In the genomic region with DNA sequence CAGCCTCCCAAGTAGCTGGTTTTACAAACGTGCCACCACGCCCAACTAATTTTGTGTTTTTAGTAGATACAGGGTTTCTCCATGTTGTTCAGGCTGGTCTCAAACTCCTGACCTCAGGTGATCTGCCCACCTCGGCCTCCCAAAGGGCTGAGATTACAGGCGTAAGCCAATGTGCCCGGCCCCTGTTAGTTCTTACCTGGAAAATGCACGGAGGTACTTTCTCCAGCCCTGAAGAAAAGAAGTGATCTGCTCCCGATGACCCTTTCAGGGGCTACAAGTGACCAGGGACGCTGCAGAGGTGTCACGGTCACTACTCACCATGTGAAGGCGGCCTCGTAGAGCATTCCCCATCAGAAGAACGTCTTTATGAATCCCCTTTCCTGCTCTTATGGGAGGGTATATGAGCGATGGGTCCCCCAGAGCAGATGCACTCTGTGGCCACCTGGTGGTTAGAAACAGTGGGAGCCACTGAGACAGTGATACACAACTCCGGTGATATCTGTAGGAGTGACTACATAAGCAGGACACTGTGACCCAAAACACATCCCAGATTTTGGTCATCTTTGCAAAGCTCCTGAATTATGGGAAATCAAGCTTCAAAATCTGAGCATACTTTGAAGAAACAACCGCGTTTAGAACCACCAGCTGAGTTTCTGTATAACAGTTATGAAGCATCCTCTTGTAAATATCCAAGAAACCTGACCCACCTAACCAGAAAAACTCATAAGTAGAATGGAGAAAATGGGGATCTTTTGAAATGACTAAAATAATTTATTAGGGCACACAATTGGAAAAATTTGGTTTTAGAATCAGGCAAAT, we compare ENCODE assay signal across 8 cellular contexts.
DNase-seq lines count a peak whose midpoint lies in the region; TF ChIP-seq lines count a peak whose summit lies in the region.
"Not testable (repeated sequence)": the region's sequence is repeated elsewhere in the genome, so short reads cannot be mapped to it uniquely, and the experiment has no call there.

No MANE protein-coding gene starts in this region.

- H3K4me3 ChIP-seq in DOHH2 (ENCODE audit: low read length); breast epithelium; right atrium auricular region; osteoblast (ENCODE audit: insufficient read depth, low read length); vagina: not testable (repeated sequence)

- H3K36me3 ChIP-seq in DOHH2 (ENCODE audit: control insufficient read depth, low read length); breast epithelium; right atrium auricular region; osteoblast (ENCODE audit: insufficient read depth, low read length); vagina: not testable (repeated sequence)

- POLR2A ChIA-PET in activated CD4-positive, alpha-beta memory T cell treated with anti-CD3 and anti-CD28 coated beads, Interleukin-2, amount 10 ng/mL, durations not matched to agents 7 days and 5 days (lab: Charles Lee) = not testable (repeated sequence)

- not testable (repeated sequence) for H3K79me2 ChIP-seq in DOHH2 (ENCODE audit: control insufficient read depth, low read length); osteoblast (ENCODE audit: insufficient read depth, low read length)

- intact Hi-C loops in breast epithelium (cut with DNase I; ENCODE audit: low total_unique reads); vagina (cut with DNase I): not testable (repeated sequence)

- H3K9me2 ChIP-seq in DOHH2 (replicated peaks; ENCODE audit: control insufficient read depth, low read length) = not testable (repeated sequence)

- not testable (repeated sequence) for H3K9me3 Mint-ChIP-seq in activated CD4-positive, alpha-beta memory T cell treated with anti-CD3 and anti-CD28 coated beads, Interleukin-2, amount 10 ng/mL, durations not matched to agents 7 days and 5 days

- not testable (repeated sequence) for H3K4me1 Mint-ChIP-seq in activated CD4-positive, alpha-beta memory T cell treated with anti-CD3 and anti-CD28 coated beads, Interleukin-2, amount 10 ng/mL, durations not matched to agents 7 days and 5 days

- not testable (repeated sequence) for H3K4me3 Mint-ChIP-seq in activated CD4-positive, alpha-beta memory T cell treated with anti-CD3 and anti-CD28 coated beads, Interleukin-2, amount 10 ng/mL, durations not matched to agents 7 days and 5 days

- not testable (repeated sequence) for H3K36me3 Mint-ChIP-seq in activated CD4-positive, alpha-beta memory T cell treated with anti-CD3 and anti-CD28 coated beads, Interleukin-2, amount 10 ng/mL, durations not matched to agents 7 days and 5 days (ENCODE audit: low read depth)

- not testable (repeated sequence) for H3K4me1 ChIP-seq in DOHH2 (ENCODE audit: control insufficient read depth, low read length); breast epithelium; right atrium auricular region; osteoblast (ENCODE audit: insufficient read depth, low read length); vagina

- H4K20me1 ChIP-seq in DOHH2 (ENCODE audit: control insufficient read depth, insufficient read depth, low read depth, low read length); osteoblast (ENCODE audit: insufficient read depth, low read length): not testable (repeated sequence)

- H3K4me2 ChIP-seq in DOHH2 (ENCODE audit: low read length); osteoblast (ENCODE audit: insufficient read depth, low read length): not testable (repeated sequence)

- not testable (repeated sequence) for H3K27me3 Mint-ChIP-seq in activated CD4-positive, alpha-beta memory T cell treated with anti-CD3 and anti-CD28 coated beads, Interleukin-2, amount 10 ng/mL, durations not matched to agents 7 days and 5 days

- H3K27me3 ChIP-seq in DOHH2 (ENCODE audit: control insufficient read depth, low read length); breast epithelium; right atrium auricular region; osteoblast (ENCODE audit: insufficient read depth, low read length); vagina: not testable (repeated sequence)

- H3F3A ChIP-seq in DOHH2 (ENCODE audit: control insufficient read depth, insufficient read depth) = not testable (repeated sequence)

- H3K27ac ChIP-seq in DOHH2 (ENCODE audit: low read depth, low read length); breast epithelium; right atrium auricular region; osteoblast (ENCODE audit: low read depth, low read length); vagina: not testable (repeated sequence)

- not testable (repeated sequence) for H2AFZ ChIP-seq in osteoblast (ENCODE audit: low read length)

- peak; percentile 54 for TF ChIP-seq CTCF in DOHH2 (IDR thresholded peaks at IDR 0.05; ENCODE audit: low read depth, low read length, poor library complexity, severe bottlenecking)
- peak; percentile 26 to 43 (median 39) for TF ChIP-seq CTCF in breast epithelium (IDR thresholded peaks at IDR 0.05)
- TF ChIP-seq CTCF in right atrium auricular region (IDR thresholded peaks at IDR 0.05) = peak; percentile 29 to 69
- TF ChIP-seq CTCF in osteoblast (IDR thresholded peaks at IDR 0.05; ENCODE audit: extremely low read depth, low read depth, low read length) = peak; percentile 56
- peak in 2 of 3 experiments; percentile 15 to 22 for TF ChIP-seq CTCF in vagina (IDR thresholded peaks at IDR 0.05)

- not testable (repeated sequence) for H3K27ac Mint-ChIP-seq in activated CD4-positive, alpha-beta memory T cell treated with anti-CD3 and anti-CD28 coated beads, Interleukin-2, amount 10 ng/mL, durations not matched to agents 7 days and 5 days

- peak; percentile 44 for DNase-seq in HuH-7 (ENCODE audit: low spot score)
- peak; percentile 77 for DNase-seq in OCI-M1 (lab: John Stamatoyannopoulos, UW)
- peak; percentile 31 for DNase-seq in activated CD4-positive, alpha-beta memory T cell treated with anti-CD3 and anti-CD28 coated beads, Interleukin-2, amount 10 ng/mL, durations not matched to agents 7 days and 5 days
- DNase-seq in breast epithelium (ENCODE audit: low spot score in 2 of 2); right atrium auricular region (ENCODE audit: low spot score); osteoblast (ENCODE audit: insufficient read length, low spot score, missing footprints): not testable (repeated sequence)
- DNase-seq in vagina (ENCODE audit: extremely low spot score in 2 of 2) = peak in 1 of 2 donors; percentile 40

- TF ChIP-seq POLR2A in breast epithelium (IDR thresholded peaks at IDR 0.05); vagina (IDR thresholded peaks at IDR 0.05): not testable (repeated sequence)

- not testable (repeated sequence) for H3K9me3 ChIP-seq in DOHH2 (ENCODE audit: control insufficient read depth, insufficient read depth, low read length); breast epithelium; right atrium auricular region; osteoblast (ENCODE audit: low read depth, low read length); vagina

- CTCF ChIA-PET in activated CD4-positive, alpha-beta memory T cell treated with anti-CD3 and anti-CD28 coated beads, Interleukin-2, amount 10 ng/mL, durations not matched to agents 7 days and 5 days (lab: Charles Lee) = not testable (repeated sequence)
